8 cellular contexts compared by ENCODE assay signal in the genomic region with DNA sequence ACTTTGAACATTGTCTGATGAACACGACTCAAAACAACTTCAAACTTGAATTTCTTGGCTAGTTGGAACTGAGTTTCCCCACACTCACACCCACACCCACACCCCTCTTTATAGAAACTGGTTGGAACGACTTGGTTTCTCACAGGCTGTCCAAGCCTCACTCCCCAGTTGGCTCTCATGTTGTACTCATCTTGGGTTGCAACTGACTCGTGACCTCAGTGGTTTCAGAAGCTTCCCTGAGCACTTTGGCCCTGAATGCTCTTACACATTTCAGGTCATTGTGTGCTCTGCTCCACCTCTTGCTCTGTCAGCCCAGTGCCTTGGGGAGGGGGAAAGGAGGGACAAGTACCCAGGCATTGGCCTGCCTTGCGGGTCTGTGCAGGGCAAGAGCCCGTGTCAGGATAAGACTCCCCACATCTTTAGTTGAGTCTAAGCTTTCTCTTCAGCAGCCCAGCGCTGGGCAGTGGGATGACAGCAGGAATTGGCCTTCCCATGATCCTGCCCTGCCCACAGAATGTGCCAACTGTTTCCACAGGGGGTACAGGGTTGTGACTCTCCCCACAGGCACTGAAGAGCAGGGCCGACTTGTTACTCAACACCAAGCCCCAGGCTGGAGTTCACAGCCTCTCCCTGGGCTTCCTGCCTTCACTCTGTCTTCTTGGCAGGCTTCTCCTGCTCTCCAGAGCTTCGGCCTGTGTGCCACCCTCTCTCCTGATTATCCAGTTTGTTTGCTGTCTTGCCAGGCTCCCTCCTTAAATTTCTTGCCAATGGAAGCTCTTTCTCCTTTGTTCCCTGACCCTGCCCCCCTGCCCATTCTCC.
DNase-seq lines count a peak whose midpoint lies in the region; ATAC-seq, FAIRE-seq and TF ChIP-seq lines count a peak whose summit lies in the region.

No MANE protein-coding gene starts in this region.

- H3K9me3 ChIP-seq in left lung = no peaks in the 10 kb centered on the region
- H3K9me3 ChIP-seq in upper lobe of right lung = no peaks in the 10 kb centered on the region
- H3K9me3 ChIP-seq in small intestine (ENCODE audit: control insufficient read depth, low read depth) = no peaks in the 10 kb centered on the region

- DNase-seq in GM03348 (ENCODE audit: low spot score) (peak; percentile 86), amygdala (lab: John Stamatoyannopoulos, UW) (peak in 44 of 56 donors; percentile 22 to 85 (median 57)), left lung (peak in 1 of 2 donors; percentile 59), upper lobe of right lung (no peak), small intestine (no peak), NOMO-1 treated with DMSO at 0.1 percent for 48 hours (lab: John Stamatoyannopoulos, UW; ENCODE audit: unreplicated experiment) (no peak)

- H3K27me3 ChIP-seq in left lung = no peaks in the 10 kb centered on the region
- H3K27me3 ChIP-seq in upper lobe of right lung = no peaks in the 10 kb centered on the region
- H3K27me3 ChIP-seq in small intestine (ENCODE audit: control insufficient read depth in 2 of 2, insufficient read depth in 2 of 2, low read length in 2 of 2) = no peaks in the 10 kb centered on the region

- H3K36me3 ChIP-seq in left lung = no peaks in the 10 kb centered on the region
- no peaks in the 10 kb centered on the region for H3K36me3 ChIP-seq in upper lobe of right lung
- H3K36me3 ChIP-seq in small intestine (ENCODE audit: control insufficient read depth in 2 of 2, insufficient read depth in 2 of 2, low read length in 2 of 2) = no peaks in the 10 kb centered on the region

- H3K27ac ChIP-seq in left lung (peak overlapping the region in 1 of 2 donors; percentile 66), upper lobe of right lung (peak overlapping the region; percentile 25), small intestine (ENCODE audit: low read depth in 1 of 2, low read length in 1 of 2) (peak overlapping the region in 1 of 2 donors; percentile 33)

- H3K4me3 ChIP-seq in left lung (no peak overlapping the region), upper lobe of right lung (no peak overlapping the region), small intestine (ENCODE audit: low read depth in 1 of 2, low read length in 2 of 2) (no peak overlapping the region)

- ATAC-seq in HG02798 (IDR thresholded peaks at IDR 0.05; ENCODE audit: poor library complexity, unreplicated experiment) (peak; percentile 85), left lung (peak; percentile 92), upper lobe of right lung (peak; percentile 78), HG03378 (IDR thresholded peaks at IDR 0.05; ENCODE audit: unreplicated experiment) (no peak)

- no peaks in the 10 kb centered on the region for H3K4me1 ChIP-seq in left lung
- H3K4me1 ChIP-seq in upper lobe of right lung = no peaks in the 10 kb centered on the region
- no peaks in the 10 kb centered on the region for H3K4me1 ChIP-seq in small intestine (ENCODE audit: control insufficient read depth in 2 of 2, insufficient read depth in 1 of 2, low read depth in 1 of 2, low read length in 1 of 2)

- intact Hi-C loops in left lung (cut with DNase I) = no loop called here
- intact Hi-C loops in upper lobe of right lung (cut with DNase I) = no loop called here

- TF ChIP-seq CTCF in left lung (IDR thresholded peaks at IDR 0.05) (no peak), upper lobe of right lung (IDR thresholded peaks at IDR 0.05) (no peak)

- FAIRE-seq in small intestine (lab: Jason Lieb, UNC) = no peak

- 57 to 67% (median 65%) methylated on average over 8 of the region's 8 CpGs for WGBS in small intestine, 3 donors

Comparison
In these comparisons a context has a peak if more than half of its experiments do, and no peak if none do; other contexts are left out.
1. DNase-seq: peak in GM03348 (single experiment) and amygdala (44 of 56); none in upper lobe of right lung (single experiment), small intestine (single experiment) and NOMO-1 treated with DMSO at 0.1 percent for 48 hours (single experiment).